In the genomic region with DNA sequence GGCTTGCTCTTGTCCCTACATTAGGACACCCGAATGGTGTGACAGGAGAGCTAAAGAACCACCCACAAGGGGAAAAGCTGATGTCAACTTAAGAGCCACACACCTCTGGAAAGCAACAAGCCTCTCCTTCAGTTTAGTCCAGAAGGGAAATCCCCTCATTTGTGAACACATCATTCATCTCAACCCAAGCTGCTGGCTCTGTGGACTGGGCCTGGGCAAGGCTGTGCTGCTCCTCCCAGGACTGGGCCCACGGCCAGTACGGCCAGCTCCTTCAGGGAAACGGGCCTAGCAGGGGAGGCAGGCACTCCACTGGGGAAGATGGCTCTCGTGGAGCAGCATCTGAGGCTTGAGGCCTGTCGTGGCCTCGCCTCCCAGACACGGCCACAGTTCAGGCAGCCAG, we compare ENCODE assay signal across 1 cellular context.
TF ChIP-seq lines count a peak whose summit lies in the region.

No MANE protein-coding gene starts in this region.

TF ChIP-seq in IMR-90, 13 proteins besides CTCF, POLR2A, EP300 and RAD21 (continued from another document):
- TF ChIP-seq, protein P1, sequence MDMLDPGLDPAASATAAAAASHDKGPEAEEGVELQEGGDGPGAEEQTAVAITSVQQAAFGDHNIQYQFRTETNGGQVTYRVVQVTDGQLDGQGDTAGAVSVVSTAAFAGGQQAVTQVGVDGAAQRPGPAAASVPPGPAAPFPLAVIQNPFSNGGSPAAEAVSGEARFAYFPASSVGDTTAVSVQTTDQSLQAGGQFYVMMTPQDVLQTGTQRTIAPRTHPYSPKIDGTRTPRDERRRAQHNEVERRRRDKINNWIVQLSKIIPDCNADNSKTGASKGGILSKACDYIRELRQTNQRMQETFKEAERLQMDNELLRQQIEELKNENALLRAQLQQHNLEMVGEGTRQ (IDR thresholded peaks at IDR 0.05; ENCODE audit: low read depth, low read length): no peak
- TF ChIP-seq BHLHE40 (IDR thresholded peaks at IDR 0.05; ENCODE audit: low read depth, low read length) (no peak), RCOR1 (IDR thresholded peaks at IDR 0.05; ENCODE audit: insufficient replicate concordance, low read length) (no peak), NFE2L2 (IDR thresholded peaks at IDR 0.05; ENCODE audit: low read depth, low read length) (no peak), MAZ (IDR thresholded peaks at IDR 0.05; ENCODE audit: borderline replicate concordance, low read depth, low read length) (no peak)
